Comparison of ENCODE assay signal across 1 cellular context in the genomic region with DNA sequence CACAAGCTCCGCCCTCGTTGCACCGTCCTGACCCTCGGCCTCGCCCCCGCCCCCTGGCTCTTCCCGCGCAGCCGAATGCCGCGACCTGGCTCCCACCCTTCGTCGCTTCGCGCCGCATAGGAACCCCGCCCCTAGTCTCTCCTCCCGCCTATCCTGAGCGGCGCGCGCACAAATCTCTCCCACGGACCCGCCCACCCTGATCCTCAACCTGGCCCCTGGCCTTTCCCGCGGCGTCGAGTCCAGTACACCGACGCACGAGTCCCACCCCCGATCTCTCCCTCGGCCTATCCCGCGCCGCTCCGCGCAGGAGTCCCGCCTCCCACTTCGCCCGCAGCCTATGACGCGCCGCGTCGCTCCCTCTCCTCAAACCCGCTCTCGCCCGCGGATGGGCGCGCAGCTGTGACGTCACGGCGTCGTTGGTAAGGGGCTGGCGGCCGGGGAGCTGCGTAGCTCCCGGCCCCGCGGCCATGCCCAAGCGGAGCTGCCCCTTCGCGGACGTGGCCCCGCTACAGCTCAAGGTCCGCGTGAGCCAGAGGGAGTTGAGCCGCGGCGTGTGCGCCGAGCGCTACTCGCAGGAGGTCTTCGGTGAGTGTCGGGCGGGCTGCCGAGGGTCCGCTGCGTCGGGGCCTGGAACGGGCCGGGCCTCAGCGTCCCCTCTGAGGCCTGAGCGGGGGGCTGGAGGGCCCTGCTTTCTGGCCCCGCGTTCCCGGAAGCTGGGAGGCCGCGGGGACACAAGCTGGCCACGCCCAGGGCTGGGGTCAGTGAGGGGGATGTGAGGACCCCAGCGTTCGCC.
A peak's percentile ranks its signal among the peaks of the same experiment; 100 is the strongest.
TF ChIP-seq lines count a peak whose summit lies in the region.

A gene with protein sequence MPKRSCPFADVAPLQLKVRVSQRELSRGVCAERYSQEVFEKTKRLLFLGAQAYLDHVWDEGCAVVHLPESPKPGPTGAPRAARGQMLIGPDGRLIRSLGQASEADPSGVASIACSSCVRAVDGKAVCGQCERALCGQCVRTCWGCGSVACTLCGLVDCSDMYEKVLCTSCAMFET (plus strand): TSS at position 413 of the 793 bp plus-strand sequence. CDS start 55 bp downstream, at position 468.

TF ChIP-seq in K562, 482 proteins besides CTCF, POLR2A, EP300 and RAD21 (continued from another document and continues in another):
- TF ChIP-seq, protein P1, sequence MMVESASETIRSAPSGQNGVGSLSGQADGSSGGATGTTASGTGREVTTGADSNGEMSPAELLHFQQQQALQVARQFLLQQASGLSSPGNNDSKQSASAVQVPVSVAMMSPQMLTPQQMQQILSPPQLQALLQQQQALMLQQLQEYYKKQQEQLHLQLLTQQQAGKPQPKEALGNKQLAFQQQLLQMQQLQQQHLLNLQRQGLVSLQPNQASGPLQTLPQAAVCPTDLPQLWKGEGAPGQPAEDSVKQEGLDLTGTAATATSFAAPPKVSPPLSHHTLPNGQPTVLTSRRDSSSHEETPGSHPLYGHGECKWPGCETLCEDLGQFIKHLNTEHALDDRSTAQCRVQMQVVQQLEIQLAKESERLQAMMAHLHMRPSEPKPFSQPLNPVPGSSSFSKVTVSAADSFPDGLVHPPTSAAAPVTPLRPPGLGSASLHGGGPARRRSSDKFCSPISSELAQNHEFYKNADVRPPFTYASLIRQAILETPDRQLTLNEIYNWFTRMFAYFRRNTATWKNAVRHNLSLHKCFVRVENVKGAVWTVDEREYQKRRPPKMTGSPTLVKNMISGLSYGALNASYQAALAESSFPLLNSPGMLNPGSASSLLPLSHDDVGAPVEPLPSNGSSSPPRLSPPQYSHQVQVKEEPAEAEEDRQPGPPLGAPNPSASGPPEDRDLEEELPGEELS (CRISPR knock-in tag; IDR thresholded peaks at IDR 0.05; ENCODE audit: borderline replicate concordance), result no peak
- TF ChIP-seq MAFF (IDR thresholded peaks at IDR 0.05; ENCODE audit: low read length) (no peak), SREBF2 (CRISPR knock-in tag; IDR thresholded peaks at IDR 0.05) (no peak), PRPF4 (IDR thresholded peaks at IDR 0.05; ENCODE audit: insufficient read depth, low read depth, low read length, poor library complexity, severe bottlenecking) (no peak), RERE (CRISPR knock-in tag; IDR thresholded peaks at IDR 0.05; ENCODE audit: borderline replicate concordance) (no peak), NR3C1 (CRISPR knock-in tag; IDR thresholded peaks at IDR 0.05) (no peak), ZNF655 (CRISPR knock-in tag; IDR thresholded peaks at IDR 0.05) (no peak), MXD1 (CRISPR knock-in tag; IDR thresholded peaks at IDR 0.05; ENCODE audit: borderline replicate concordance, poor library complexity, severe bottlenecking) (no peak), CREB1 (IDR thresholded peaks at IDR 0.05) (peak; percentile 98), CREB1 (CRISPR knock-in tag; IDR thresholded peaks at IDR 0.05) (peak; percentile 99), MEF2D (tag; conservative IDR thresholded peaks at IDR 0.05; ENCODE audit: low read depth) (no peak), ARHGAP35 (IDR thresholded peaks at IDR 0.05; ENCODE audit: partially characterized antibody) (no peak), NFRKB (IDR thresholded peaks at IDR 0.05; ENCODE audit: low read depth) (no peak), GATA2 (CRISPR knock-in tag; IDR thresholded peaks at IDR 0.05) (no peak), ZNF232 (CRISPR knock-in tag; IDR thresholded peaks at IDR 0.05) (no peak), TAF7 (tag; IDR thresholded peaks at IDR 0.05) (no peak), SIX5 (IDR thresholded peaks at IDR 0.05; ENCODE audit: borderline replicate concordance in 1 of 2, insufficient read depth in 1 of 2, low read depth in 1 of 2, low read length in 2 of 2) (peak in 1 of 2 experiments; percentile 38; a peak in 1 of 4 replicates), ELF2 (CRISPR knock-in tag; IDR thresholded peaks at IDR 0.05) (no peak), TRIM24 (IDR thresholded peaks at IDR 0.05) (no peak), FOSL1 (tag; conservative IDR thresholded peaks at IDR 0.05) (no peak), ID3 (CRISPR knock-in tag; IDR thresholded peaks at IDR 0.05) (no peak), ID3 (tag; IDR thresholded peaks at IDR 0.05) (peak; percentile 27; the same call in 1 of the 2 replicates), KLF10 (CRISPR knock-in tag; IDR thresholded peaks at IDR 0.05) (no peak), DNMT1 (IDR thresholded peaks at IDR 0.05) (no peak), NCOA1 (IDR thresholded peaks at IDR 0.05; ENCODE audit: low read depth) (no peak), CHD2 (IDR thresholded peaks at IDR 0.05; ENCODE audit: low read depth, low read length) (peak; percentile 56), ZNF197 (CRISPR knock-in tag; IDR thresholded peaks at IDR 0.05; ENCODE audit: low read depth) (no peak), HNRNPLL (IDR thresholded peaks at IDR 0.05; ENCODE audit: low read depth, low read length, poor library complexity, severe bottlenecking) (peak; percentile 51), ZSCAN32 (CRISPR knock-in tag; IDR thresholded peaks at IDR 0.05) (no peak), POU5F1 (IDR thresholded peaks at IDR 0.05; ENCODE audit: borderline replicate concordance, low read depth, low read length, partially characterized antibody) (no peak), CSDE1 (IDR thresholded peaks at IDR 0.05) (peak in 1 of 2 experiments; percentile 80; a peak in 1 of 4 replicates), NEUROD1 (IDR thresholded peaks at IDR 0.05; ENCODE audit: borderline replicate concordance, low read depth, low read length, partially characterized antibody) (peak; percentile 41), COPS2 (conservative IDR thresholded peaks at IDR 0.05) (no peak), MBD1 (CRISPR knock-in tag; IDR thresholded peaks at IDR 0.05) (no peak), PHF20 (IDR thresholded peaks at IDR 0.05; ENCODE audit: partially characterized antibody) (peak; percentile 91)
- TF ChIP-seq, protein P2, sequence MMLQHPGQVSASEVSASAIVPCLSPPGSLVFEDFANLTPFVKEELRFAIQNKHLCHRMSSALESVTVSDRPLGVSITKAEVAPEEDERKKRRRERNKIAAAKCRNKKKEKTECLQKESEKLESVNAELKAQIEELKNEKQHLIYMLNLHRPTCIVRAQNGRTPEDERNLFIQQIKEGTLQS (IDR thresholded peaks at IDR 0.05), result peak; percentile 65
- TF ChIP-seq, protein P2 (CRISPR knock-in tag; conservative IDR thresholded peaks at IDR 0.05), result no peak
- TF ChIP-seq, protein P3, sequence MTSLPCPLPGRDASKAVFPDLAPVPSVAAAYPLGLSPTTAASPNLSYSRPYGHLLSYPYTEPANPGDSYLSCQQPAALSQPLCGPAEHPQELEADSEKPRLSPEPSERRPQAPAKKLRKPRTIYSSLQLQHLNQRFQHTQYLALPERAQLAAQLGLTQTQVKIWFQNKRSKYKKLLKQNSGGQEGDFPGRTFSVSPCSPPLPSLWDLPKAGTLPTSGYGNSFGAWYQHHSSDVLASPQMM (CRISPR knock-in tag; IDR thresholded peaks at IDR 0.05), result no peak
- TF ChIP-seq, protein P4, sequence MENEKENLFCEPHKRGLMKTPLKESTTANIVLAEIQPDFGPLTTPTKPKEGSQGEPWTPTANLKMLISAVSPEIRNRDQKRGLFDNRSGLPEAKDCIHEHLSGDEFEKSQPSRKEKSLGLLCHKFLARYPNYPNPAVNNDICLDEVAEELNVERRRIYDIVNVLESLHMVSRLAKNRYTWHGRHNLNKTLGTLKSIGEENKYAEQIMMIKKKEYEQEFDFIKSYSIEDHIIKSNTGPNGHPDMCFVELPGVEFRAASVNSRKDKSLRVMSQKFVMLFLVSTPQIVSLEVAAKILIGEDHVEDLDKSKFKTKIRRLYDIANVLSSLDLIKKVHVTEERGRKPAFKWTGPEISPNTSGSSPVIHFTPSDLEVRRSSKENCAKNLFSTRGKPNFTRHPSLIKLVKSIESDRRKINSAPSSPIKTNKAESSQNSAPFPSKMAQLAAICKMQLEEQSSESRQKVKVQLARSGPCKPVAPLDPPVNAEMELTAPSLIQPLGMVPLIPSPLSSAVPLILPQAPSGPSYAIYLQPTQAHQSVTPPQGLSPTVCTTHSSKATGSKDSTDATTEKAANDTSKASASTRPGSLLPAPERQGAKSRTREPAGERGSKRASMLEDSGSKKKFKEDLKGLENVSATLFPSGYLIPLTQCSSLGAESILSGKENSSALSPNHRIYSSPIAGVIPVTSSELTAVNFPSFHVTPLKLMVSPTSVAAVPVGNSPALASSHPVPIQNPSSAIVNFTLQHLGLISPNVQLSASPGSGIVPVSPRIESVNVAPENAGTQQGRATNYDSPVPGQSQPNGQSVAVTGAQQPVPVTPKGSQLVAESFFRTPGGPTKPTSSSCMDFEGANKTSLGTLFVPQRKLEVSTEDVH (IDR thresholded peaks at IDR 0.05; ENCODE audit: low read depth, partially characterized antibody), result peak; percentile 93
- TF ChIP-seq, protein P5, sequence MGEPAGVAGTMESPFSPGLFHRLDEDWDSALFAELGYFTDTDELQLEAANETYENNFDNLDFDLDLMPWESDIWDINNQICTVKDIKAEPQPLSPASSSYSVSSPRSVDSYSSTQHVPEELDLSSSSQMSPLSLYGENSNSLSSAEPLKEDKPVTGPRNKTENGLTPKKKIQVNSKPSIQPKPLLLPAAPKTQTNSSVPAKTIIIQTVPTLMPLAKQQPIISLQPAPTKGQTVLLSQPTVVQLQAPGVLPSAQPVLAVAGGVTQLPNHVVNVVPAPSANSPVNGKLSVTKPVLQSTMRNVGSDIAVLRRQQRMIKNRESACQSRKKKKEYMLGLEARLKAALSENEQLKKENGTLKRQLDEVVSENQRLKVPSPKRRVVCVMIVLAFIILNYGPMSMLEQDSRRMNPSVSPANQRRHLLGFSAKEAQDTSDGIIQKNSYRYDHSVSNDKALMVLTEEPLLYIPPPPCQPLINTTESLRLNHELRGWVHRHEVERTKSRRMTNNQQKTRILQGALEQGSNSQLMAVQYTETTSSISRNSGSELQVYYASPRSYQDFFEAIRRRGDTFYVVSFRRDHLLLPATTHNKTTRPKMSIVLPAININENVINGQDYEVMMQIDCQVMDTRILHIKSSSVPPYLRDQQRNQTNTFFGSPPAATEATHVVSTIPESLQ (CRISPR knock-in tag; IDR thresholded peaks at IDR 0.05), result peak; percentile 62; the same call in 1 of the 2 replicates
